ENCODE assay signal across 11 cellular contexts in genomic region chr1:109787845-109788605, GRCh38. TPM values are rescaled to one million over a fixed set of nuclear protein-coding genes. Genes with fewer than 3 reads are reported as not detected.
DNase-seq lines count a peak whose midpoint lies in the region; ATAC-seq, FAIRE-seq and TF ChIP-seq lines count a peak whose summit lies in the region.
"Had no signal": no experiment of that assay in that cellular context is flagged by ENCODE, and none has a peak within 500 bp of the region (broad histone marks: within the 10 kb centered on the region; RNA-seq: fewer than 3 reads in every experiment).

No MANE protein-coding gene starts in this region.

- H3K56ac ChIP-seq in H9 (ENCODE audit: insufficient read length, low read depth, low read length): no peak overlapping the region

- peaks cover 2% of the 10 kb centered on the region for H3K27me3 Mint-ChIP-seq in H9 (ENCODE audit: low read depth)

- no peak overlapping the region for H2AFZ ChIP-seq in H9 (ENCODE audit: low read length)
- H2AFZ ChIP-seq in PC-9: no peak overlapping the region
- H2AFZ ChIP-seq in trophoblast cell (ENCODE audit: insufficient read depth, low read length, poor library complexity): no peak overlapping the region

- H2BK12ac ChIP-seq in H9 (ENCODE audit: insufficient read length, low read depth, low read length) (no peak overlapping the region), trophoblast cell (ENCODE audit: low read length) (no peak overlapping the region)

- no CpG with 5 or more reads among the region's 19 CpGs for WGBS in H9 (ENCODE audit: extremely low coverage, insufficient read length, low lambda C conversion rate)
- WGBS in trophoblast cell (ENCODE audit: extremely low coverage, insufficient coverage, insufficient read length): no CpG with 5 or more reads among the region's 19 CpGs

- H3K36me3 ChIP-seq in PC-9 (ENCODE audit: low read depth): no peaks in the 10 kb centered on the region
- H3K36me3 ChIP-seq in trophoblast cell (ENCODE audit: control insufficient read depth in 1 of 2, insufficient read depth in 2 of 2, low read length in 2 of 2): no peaks in the 10 kb centered on the region

- TF ChIP-seq POLR2A in H54 (IDR thresholded peaks at IDR 0.05; ENCODE audit: low read depth, low read length): no peak

- no peak overlapping the region for H2BK15ac ChIP-seq in H9 (ENCODE audit: low read depth, low read length)

- no peaks in the 10 kb centered on the region for H4K20me1 ChIP-seq in H9 (ENCODE audit: control insufficient read depth, insufficient read depth, insufficient read length)
- no peaks in the 10 kb centered on the region for H4K20me1 ChIP-seq in PC-9 (ENCODE audit: insufficient read depth)

- no peaks in the 10 kb centered on the region for H3K23me2 ChIP-seq in H9 (ENCODE audit: insufficient read length, low read depth, low read length, poor library complexity, severe bottlenecking)

- POLR2A ChIA-PET in PC-9 (lab: Charles Lee; ENCODE audit: unreplicated experiment): interaction anchor here (0.6 kb wide), 1 partner anchor 109 kb away, joined by 4 read pairs; no protein-coding TSS in a partner anchor

- no peak overlapping the region for H2BK120ac ChIP-seq in H9 (ENCODE audit: low read depth, low read length, poor library complexity, severe bottlenecking)
- H2BK120ac ChIP-seq in trophoblast cell (ENCODE audit: insufficient read depth, low read length, poor library complexity): no peak overlapping the region

- no peak for ATAC-seq in HG02884 (IDR thresholded peaks at IDR 0.05; ENCODE audit: unreplicated experiment)
- ATAC-seq: right cardiac atrium had no signal

- H3K9me3 ChIP-seq in H9 (ENCODE audit: control insufficient read depth, low read depth, low read length) (no peaks in the 10 kb centered on the region), PC-9 (ENCODE audit: insufficient read depth, low read depth) (0 out of 2 replicates have a peak, but pooled peaks cover 3% of the 10 kb centered on the region), trophoblast cell (ENCODE audit: insufficient read depth, low read depth, low read length) (no peaks in the 10 kb centered on the region)

- H3K23ac ChIP-seq in H9 (ENCODE audit: insufficient read length, low read depth, low read length) (no peak overlapping the region), trophoblast cell (ENCODE audit: low read length) (no peak overlapping the region)

- no peak overlapping the region for H3K9ac ChIP-seq in H9 (ENCODE audit: extremely low read depth, insufficient read length, low read length)
- no peak overlapping the region for H3K9ac ChIP-seq in trophoblast cell (ENCODE audit: low read length)

- H3K27me3 ChIP-seq in H9 (ENCODE audit: insufficient read depth, low read length) (no peaks in the 10 kb centered on the region), PC-9 (ENCODE audit: insufficient read depth, low read depth) (no peaks in the 10 kb centered on the region), trophoblast cell (ENCODE audit: insufficient read depth, low read length) (no peaks in the 10 kb centered on the region)

- intact Hi-C loops in PC-9 (cut with micrococcal nuclease; ENCODE audit: unreplicated experiment): no loop called here

- no peak overlapping the region for H3K4me3 Mint-ChIP-seq in H9
- H3K4me3 Mint-ChIP-seq: HFFc6 had no signal

- H3K14ac ChIP-seq in H9 (ENCODE audit: insufficient read depth, low read length): no peak overlapping the region
- H3K14ac ChIP-seq in trophoblast cell (ENCODE audit: low read length): no peak overlapping the region

- H4K5ac ChIP-seq in H9 (ENCODE audit: insufficient read length, low read depth, low read length): no peak overlapping the region

- H3K9me2 ChIP-seq in PC-9 (ENCODE audit: insufficient read depth): no peaks in the 10 kb centered on the region

- no peak overlapping the region for H3K4me3 ChIP-seq in PC-9
- no peak overlapping the region for H3K4me3 ChIP-seq in coronary artery
- H3K4me3 ChIP-seq in trophoblast cell (ENCODE audit: low read depth, low read length): no peak overlapping the region

- no peak for TF ChIP-seq CTCF in H9 (conservative IDR thresholded peaks at IDR 0.05)
- TF ChIP-seq CTCF in PC-9 (conservative IDR thresholded peaks at IDR 0.05): no peak
- TF ChIP-seq CTCF in coronary artery (IDR thresholded peaks at IDR 0.05): no peak

- CTCF ChIA-PET in PC-9 (lab: Charles Lee): interaction anchor here (0.6 kb wide), 2 partner anchors 29 to 538 kb away, joined by 3 to 5 read pairs; no protein-coding TSS in a partner anchor

- H3K79me1 ChIP-seq in H9 (ENCODE audit: insufficient read depth, low read depth, low read length, poor library complexity, severe bottlenecking) (no peaks in the 10 kb centered on the region), trophoblast cell (ENCODE audit: low read length) (peaks cover 29% of the 10 kb centered on the region)

- H3K27ac ChIP-seq in H9 (ENCODE audit: insufficient read length, low read depth, low read length) (no peak overlapping the region), PC-9 (peak overlapping the region; percentile 95), coronary artery (no peak overlapping the region), trophoblast cell (ENCODE audit: low read depth, low read length) (peak overlapping the region; percentile 6)

- H3K4me1 Mint-ChIP-seq in H9: peaks cover 36 to 40% of the 10 kb centered on the region in 2 experiments

- no peaks in the 10 kb centered on the region for H3K79me2 ChIP-seq in H9 (ENCODE audit: insufficient read depth, low read length)
- H3K79me2 ChIP-seq in PC-9 (ENCODE audit: low read depth): peaks cover 18% of the 10 kb centered on the region
- H3K79me2 ChIP-seq in trophoblast cell (ENCODE audit: control insufficient read depth, insufficient read depth, low read length, poor library complexity): no peaks in the 10 kb centered on the region

- H2BK5ac ChIP-seq in H9 (ENCODE audit: insufficient read length, low read length): no peak overlapping the region
- H2BK5ac ChIP-seq in trophoblast cell (ENCODE audit: low read depth, low read length, poor library complexity): no peak overlapping the region

- H3K9me3 Mint-ChIP-seq in H9: no peaks in the 10 kb centered on the region

- no peak for FAIRE-seq in H54 (lab: Jason Lieb, UNC)

- H3K4me2 ChIP-seq in H9 (ENCODE audit: insufficient read depth, insufficient read length, low read length) (no peak overlapping the region), PC-9 (0 out of 2 replicates have a peak overlapping the region, but pooled peaks have one; percentile 76), trophoblast cell (ENCODE audit: low read length) (no peak overlapping the region)

- H2BK20ac ChIP-seq in H9 (ENCODE audit: low read depth, low read length, poor library complexity, severe bottlenecking): no peak overlapping the region

- H4K12ac ChIP-seq in trophoblast cell (ENCODE audit: low read depth, low read length): no peak overlapping the region

- H2AK5ac ChIP-seq in H9 (ENCODE audit: insufficient read length, low read length) (no peak overlapping the region), trophoblast cell (ENCODE audit: low read length) (no peak overlapping the region)

- H3F3A ChIP-seq in PC-9 (ENCODE audit: insufficient read depth, low read depth): peaks cover 60% of the 10 kb centered on the region

- H4K91ac ChIP-seq in H9 (ENCODE audit: insufficient read length, low read depth, low read length): no peak overlapping the region
- no peak overlapping the region for H4K91ac ChIP-seq in trophoblast cell (ENCODE audit: low read depth, low read length)

- H3K4me1 ChIP-seq in H9 (ENCODE audit: insufficient read depth, low read length): peaks cover 6% of the 10 kb centered on the region; the same call in 1 of the 2 replicates
- H3K4me1 ChIP-seq in PC-9 (replicated peaks; ENCODE audit: insufficient read depth): peaks cover 100% of the 10 kb centered on the region
- H3K4me1 ChIP-seq in trophoblast cell (ENCODE audit: control insufficient read depth in 1 of 2, insufficient read depth in 2 of 2, low read length in 2 of 2): peaks cover 36 to 54% of the 10 kb centered on the region in 2 experiments

- no peak overlapping the region for H3K4ac ChIP-seq in H9 (ENCODE audit: low read depth, low read length)
- H3K4ac ChIP-seq in trophoblast cell (ENCODE audit: low read depth, low read length): no peak overlapping the region

- no peak overlapping the region for H3T11ph ChIP-seq in H9 (ENCODE audit: low read length)

- no peak overlapping the region for H3K18ac ChIP-seq in H9 (ENCODE audit: insufficient read length, low read depth, low read length)
- H3K18ac ChIP-seq in trophoblast cell (ENCODE audit: low read length): no peak overlapping the region

- H3K27ac Mint-ChIP-seq in H9: no peak overlapping the region
- H3K27ac Mint-ChIP-seq: HFFc6 had no signal

- no TSS peak for BruUV-seq in PC-9 (replicated peaks; lab: Mats Ljungman, UMichigan)

- H3K36me3 Mint-ChIP-seq in H9 (ENCODE audit: insufficient read depth in 1 of 3, low read depth in 3 of 3): no peaks in the 10 kb centered on the region; a peak in 1 of 7 replicates

- DNase-seq in H9: peak; percentile 18
- DNase-seq in PC-9: no peak
- DNase-seq in coronary artery (ENCODE audit: low spot score): peak; percentile 52
- peak; percentile 30 to 41 for DNase-seq in trophoblast cell
- DNase-seq in H54 (ENCODE audit: insufficient read length, low spot score): no peak
- no peak for DNase-seq in NCI-H2107 (lab: John Stamatoyannopoulos, UW)
- DNase-seq: MV-4-11 had no signal

- no peak overlapping the region for H4K8ac ChIP-seq in H9 (replicated peaks; ENCODE audit: insufficient read length, low read depth, low read length)
- H4K8ac ChIP-seq in trophoblast cell (ENCODE audit: low read depth, low read length): no peak overlapping the region

RNA-seq across cellular contexts. Expression of gene EPS8L3, which starts 24.3 kb away (rescaled TPM):
- total RNA-seq in H9 (2021) (not detected in 2 replicates), PC-9 (2021) (0.68 and 1.2 TPM in 2 replicates)
- polyA plus RNA-seq in trophoblast cell (2013): not detected in 2 replicates
- total RNA-seq: HFFc6, OCI-LY7, right cardiac atrium had no signal
- polyA plus RNA-seq: right cardiac atrium had no signal

RNA-seq across cellular contexts. Expression of gene GSTM3, which starts 47.2 kb away (rescaled TPM):
- total RNA-seq in H9 (2021) (2.7 and 3.5 TPM in 2 replicates), PC-9 (2021) (101 and 110 TPM in 2 replicates)
- polyA plus RNA-seq in trophoblast cell (2013): 67.7 and 68.6 TPM in 2 replicates
- total RNA-seq: OCI-LY7 had no signal

Comparison
In these comparisons a context has a peak if more than half of its experiments do, and no peak if none do; other contexts are left out.
1. DNase-seq: peak in H9 (single experiment), coronary artery (single experiment) and trophoblast cell (2 of 2); none in PC-9 (0 of 2), H54 (single experiment) and NCI-H2107 (single experiment).
2. H3K27ac ChIP-seq: peak in PC-9 (single experiment) and trophoblast cell (single experiment); none in H9 (single experiment) and coronary artery (0 of 2).
3. RNA of gene GSTM3, which starts 47.2 kb away (total RNA-seq): 101 to 110 TPM in PC-9; 2.7 to 3.5 TPM in H9; every median in the first group is over 10 times any median in the second.